19 cellular contexts compared by ENCODE assay signal in the genomic region with DNA sequence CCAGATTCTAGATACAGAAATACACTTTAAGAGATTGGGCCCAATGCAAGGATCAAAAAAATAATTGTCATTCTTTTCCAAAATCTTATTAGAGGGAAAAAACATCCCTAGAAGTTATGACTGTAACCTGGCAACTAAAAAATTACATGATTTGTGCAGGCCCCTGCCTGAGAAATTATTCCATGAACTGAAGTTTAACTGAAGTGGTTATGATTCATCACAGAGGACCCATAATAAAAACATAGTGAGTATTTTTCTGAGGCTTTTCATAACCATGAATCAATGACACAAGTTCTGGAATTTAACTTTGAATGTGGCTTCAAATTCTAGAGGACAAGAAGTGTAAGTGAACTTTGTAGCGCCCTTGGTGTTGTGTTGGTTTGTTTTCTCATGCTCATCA. TPM values are rescaled to one million over a fixed set of nuclear protein-coding genes. Genes with fewer than 3 reads are reported as not detected.
DNase-seq lines count a peak whose midpoint lies in the region; ATAC-seq and TF ChIP-seq lines count a peak whose summit lies in the region.
"Had no signal": no experiment of that assay in that cellular context is flagged by ENCODE, and none has a peak within 500 bp of the region (broad histone marks: within the 10 kb centered on the region; RNA-seq: fewer than 3 reads in every experiment).

No MANE protein-coding gene starts in this region.

- ATAC-seq in GM18519 (IDR thresholded peaks at IDR 0.05; ENCODE audit: low FRiP score, unreplicated experiment): no peak
- ATAC-seq: activated T-cell treated with anti-CD3 and anti-CD28 coated beads, Interleukin-2, amount 50 U/mL, for 72 hours; left colon had no signal

- DNase-seq in AG04450 (ENCODE audit: low read depth, low spot score) (peak; percentile 6), HS-27A (ENCODE audit: low read depth) (peak; percentile 75), astrocyte of the hippocampus (ENCODE audit: low read depth, low spot score) (peak; percentile 69), iris pigment epithelial cell (ENCODE audit: low read depth) (peak; percentile 76), Caco-2 (no peak), right atrium auricular region (ENCODE audit: low spot score) (no peak)
- DNase-seq in stimulated activated CD4-positive, alpha-beta T cell treated with anti-CD3 and anti-CD28 coated beads, Interleukin-2, amount 100 ng/mL, for 48 hours: no peak
- DNase-seq: activated CD4-positive, alpha-beta memory T cell treated with anti-CD3 and anti-CD28 coated beads for 36 hours; activated naive CD8-positive, alpha-beta T cell treated with anti-CD3 and anti-CD28 coated beads, Interleukin-2, amount 50 U/mL, for 24 hours; activated T-cell treated with anti-CD3 and anti-CD28 coated beads, Interleukin-2, amount 50 U/mL, for 72 hours; left colon; NCI-H1694; NCI-H524 treated with DMSO at 0.1 percent for 48 hours; PC-9; stimulated activated CD4-positive, alpha-beta T cell treated with anti-CD3 and anti-CD28 coated beads, Interleukin-12 subunit alpha, Interleukin-12 subunit beta, amount 100 ng/mL, for 4 hours; stimulated activated naive CD8-positive, alpha-beta T cell treated with anti-CD3 and anti-CD28 coated beads, Interleukin-15, Interleukin-2, amounts not matched to agents 100 U/mL and 50 U/mL, for 24 hours had no signal

- H3K9me3 ChIP-seq in AG04450 (ENCODE audit: control insufficient read depth, insufficient read depth, low read length) (no peaks in the 10 kb centered on the region), Caco-2 (no peaks in the 10 kb centered on the region), right atrium auricular region (no peaks in the 10 kb centered on the region)

- CTCF ChIA-PET in AG04450 (lab: Charles Lee): interaction anchor here (1.9 kb wide), 1 partner anchor 18 kb away, joined by 15 read pairs; no protein-coding TSS in a partner anchor
- CTCF ChIA-PET in Caco-2 (lab: Charles Lee): no interaction called here

- H3K9me3 Mint-ChIP-seq in Caco-2 (ENCODE audit: unreplicated experiment): no peaks in the 10 kb centered on the region
- H3K9me3 Mint-ChIP-seq: activated CD4-positive, alpha-beta memory T cell treated with anti-CD3 and anti-CD28 coated beads for 36 hours; activated naive CD8-positive, alpha-beta T cell treated with anti-CD3 and anti-CD28 coated beads, Interleukin-2, amount 50 U/mL, for 24 hours; activated T-cell treated with anti-CD3 and anti-CD28 coated beads, Interleukin-2, amount 50 U/mL, for 72 hours had no signal

- no peaks in the 10 kb centered on the region for H3K4me1 Mint-ChIP-seq in Caco-2 (ENCODE audit: low read depth, unreplicated experiment)

- H3K27ac ChIP-seq in AG04450 (ENCODE audit: low read depth, low read length) (no peak overlapping the region), right atrium auricular region (no peak overlapping the region)
- H3K27ac ChIP-seq: coronary artery, parathyroid adenoma, PC-9 had no signal

- intact Hi-C loops in Caco-2 (cut with micrococcal nuclease; ENCODE audit: unreplicated experiment): no loop called here

- H3K4me3 ChIP-seq in AG04450 (ENCODE audit: low read depth, low read length) (no peak overlapping the region), Caco-2 (ENCODE audit: low read depth, low read length) (no peak overlapping the region), right atrium auricular region (no peak overlapping the region)
- H3K4me3 ChIP-seq: coronary artery, PC-9 had no signal

- POLR2A ChIA-PET in AG04450 (lab: Yijun Ruan, JAX) (no interaction called here), Caco-2 (lab: Charles Lee) (no interaction called here)

- H3K4me3 Mint-ChIP-seq in Caco-2 (ENCODE audit: unreplicated experiment): no peak overlapping the region
- H3K4me3 Mint-ChIP-seq: activated CD4-positive, alpha-beta memory T cell treated with anti-CD3 and anti-CD28 coated beads for 36 hours; activated naive CD8-positive, alpha-beta T cell treated with anti-CD3 and anti-CD28 coated beads, Interleukin-2, amount 50 U/mL, for 24 hours; activated T-cell treated with anti-CD3 and anti-CD28 coated beads, Interleukin-2, amount 50 U/mL, for 72 hours had no signal

- H3K4me1 ChIP-seq in Caco-2 (no peaks in the 10 kb centered on the region), right atrium auricular region (no peaks in the 10 kb centered on the region)
- H3K4me1 ChIP-seq: parathyroid adenoma had no signal

- no peak for TF ChIP-seq CTCF in AG04450 (IDR thresholded peaks at IDR 0.05; ENCODE audit: low read depth, low read length)
- TF ChIP-seq CTCF in Caco-2 (IDR thresholded peaks at IDR 0.05; ENCODE audit: insufficient read depth in 1 of 2, low read depth in 1 of 2, low read length in 1 of 2, severe bottlenecking in 1 of 2, unreplicated experiment in 1 of 2): no peak
- TF ChIP-seq CTCF in right atrium auricular region (IDR thresholded peaks at IDR 0.05): no peak

- BruUV-seq in Caco-2 (replicated peaks; lab: Mats Ljungman, UMichigan): no TSS peak

- no peaks in the 10 kb centered on the region for H3K27me3 ChIP-seq in AG04450 (ENCODE audit: control insufficient read depth, insufficient read depth, low read length)
- no peaks in the 10 kb centered on the region for H3K27me3 ChIP-seq in Caco-2 (replicated peaks; ENCODE audit: control insufficient read depth, insufficient read depth, low read length)
- no peaks in the 10 kb centered on the region for H3K27me3 ChIP-seq in right atrium auricular region

- no peaks in the 10 kb centered on the region for H3K36me3 ChIP-seq in Caco-2 (ENCODE audit: control insufficient read depth, insufficient read depth, low read length)
- no peaks in the 10 kb centered on the region for H3K36me3 ChIP-seq in right atrium auricular region

- H3K36me3 Mint-ChIP-seq in Caco-2 (ENCODE audit: insufficient read depth, unreplicated experiment): no peaks in the 10 kb centered on the region
- H3K36me3 Mint-ChIP-seq: activated CD4-positive, alpha-beta memory T cell treated with anti-CD3 and anti-CD28 coated beads for 36 hours had no signal

- no peaks in the 10 kb centered on the region for H3K27me3 Mint-ChIP-seq in Caco-2 (ENCODE audit: insufficient read depth, unreplicated experiment)

- no peak overlapping the region for H3K27ac Mint-ChIP-seq in Caco-2 (ENCODE audit: unreplicated experiment)
- H3K27ac Mint-ChIP-seq: activated CD4-positive, alpha-beta memory T cell treated with anti-CD3 and anti-CD28 coated beads for 36 hours; activated naive CD8-positive, alpha-beta T cell treated with anti-CD3 and anti-CD28 coated beads, Interleukin-2, amount 50 U/mL, for 24 hours; activated T-cell treated with anti-CD3 and anti-CD28 coated beads, Interleukin-2, amount 50 U/mL, for 72 hours had no signal

RNA-seq across cellular contexts. Expression of gene CARMIL1, which starts 31.1 kb away (rescaled TPM):
- 0.41 and 0.55 TPM in 2 replicates for polyA plus RNA-seq in AG04450 (2011; rRNA removed)
- polyA minus RNA-seq in AG04450 (2011; rRNA and poly(A)+ RNA removed): 0.91 and 1.1 TPM in 2 replicates
- 25.9 and 26.5 TPM in 2 replicates for total RNA-seq in Caco-2 (2022)
- 10 to 100 TPM in 1 of 2 donors, 1 to 10 TPM in 1; 7.9 to 29.4 TPM for total RNA-seq in right atrium auricular region

Comparison
In these comparisons a context has a peak if more than half of its experiments do, and no peak if none do; other contexts are left out.
1. DNase-seq: peak in AG04450 (single experiment), HS-27A (single experiment), astrocyte of the hippocampus (single experiment) and iris pigment epithelial cell (single experiment); none in Caco-2 (0 of 2), stimulated activated CD4-positive, alpha-beta T cell treated with anti-CD3 and anti-CD28 coated beads, Interleukin-2, amount 100 ng/mL, for 48 hours (0 of 2) and right atrium auricular region (single experiment).